In the genomic region with DNA sequence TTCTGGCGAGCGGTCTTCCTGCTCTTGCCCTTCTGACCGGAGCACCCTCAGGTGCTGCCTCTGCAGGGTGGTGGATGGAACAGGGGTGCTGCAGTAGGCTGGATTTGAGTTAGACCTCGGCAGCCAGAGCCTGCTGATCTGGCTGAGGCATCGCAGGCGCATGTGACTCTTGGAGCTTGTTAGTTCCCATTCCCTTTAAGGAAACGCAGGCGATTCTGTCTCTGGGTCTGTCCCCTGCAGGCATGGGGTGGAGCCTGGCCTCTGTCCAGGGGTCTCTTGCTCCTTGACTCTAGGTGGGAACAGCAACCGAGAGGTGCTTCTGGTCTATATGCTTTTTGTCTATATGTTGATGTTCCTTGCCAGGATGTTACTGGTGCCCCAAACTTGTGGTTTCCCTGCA, we compare ENCODE assay signal across 21 cellular contexts. TPM values are rescaled to one million over a fixed set of nuclear protein-coding genes. Genes with fewer than 3 reads are reported as not detected.
DNase-seq lines count a peak whose midpoint lies in the region; ATAC-seq and TF ChIP-seq lines count a peak whose summit lies in the region.
"Had no signal": no experiment of that assay in that cellular context is flagged by ENCODE, and none has a peak within 500 bp of the region (broad histone marks: within the 10 kb centered on the region; RNA-seq: fewer than 3 reads in every experiment).

No MANE protein-coding gene starts in this region.

- DNase-seq in Calu3 (no peak), left ventricle myocardium inferior (peak; percentile 75), osteoblast (ENCODE audit: insufficient read length, low spot score, missing footprints) (peak; percentile 84), NCI-H1436 (lab: John Stamatoyannopoulos, UW) (no peak), NCI-H1436 treated with DMSO at 0.1 percent for 48 hours (lab: John Stamatoyannopoulos, UW) (no peak)
- DNase-seq: activated B cell treated with CpG ODN at 0.5 μM for 24 hours; activated CD8-positive, alpha-beta T cell treated with anti-CD3 and anti-CD28 coated beads for 36 hours; activated T-cell treated with anti-CD3 and anti-CD28 coated beads, Interleukin-2, amount 50 U/mL, for 48 hours; brain microvascular endothelial cell; erythroblast; MG63; NCI-H187 treated with DMSO at 0.1 percent for 48 hours; NCI-H446 treated with DMSO at 0.1 percent for 48 hours; stimulated activated naive CD8-positive, alpha-beta T cell treated with anti-CD3 and anti-CD28 coated beads, Interleukin-15, Interleukin-2, amounts not matched to agents 100 U/mL and 50 U/mL, for 24 hours; T-helper 17 cell had no signal

- TF ChIP-seq CTCF in Calu3 (IDR thresholded peaks at IDR 0.05; ENCODE audit: unreplicated experiment) (no peak), brain (conservative IDR thresholded peaks at IDR 0.05) (no peak), left ventricle myocardium inferior (IDR thresholded peaks at IDR 0.05; ENCODE audit: borderline replicate concordance) (no peak), osteoblast (IDR thresholded peaks at IDR 0.05; ENCODE audit: extremely low read depth, low read depth, low read length) (no peak)

- H3K36me3 Mint-ChIP-seq in Calu3 (ENCODE audit: insufficient read depth, unreplicated experiment) (peaks cover 21% of the 10 kb centered on the region), brain (peaks cover 12% of the 10 kb centered on the region)
- H3K36me3 Mint-ChIP-seq: activated naive CD4-positive, alpha-beta T cell treated with anti-CD3 and anti-CD28 coated beads, Interleukin-2, amount 50 U/mL, for 72 hours had no signal

- H3K27me3 Mint-ChIP-seq in Calu3 (ENCODE audit: unreplicated experiment) (no peaks in the 10 kb centered on the region), brain (peaks cover 3% of the 10 kb centered on the region)

- H3K36me3 ChIP-seq in left ventricle myocardium inferior (no peaks in the 10 kb centered on the region), osteoblast (ENCODE audit: insufficient read depth, low read length) (no peaks in the 10 kb centered on the region)
- H3K36me3 ChIP-seq: brain microvascular endothelial cell, MG63, right lobe of liver had no signal

- H3K4me1 Mint-ChIP-seq in Calu3 (ENCODE audit: low read depth, unreplicated experiment) = peaks cover 39% of the 10 kb centered on the region
- H3K4me1 Mint-ChIP-seq in brain = peaks cover 59% of the 10 kb centered on the region

- H3K4me2 ChIP-seq in osteoblast (ENCODE audit: insufficient read depth, low read length) = no peak overlapping the region

- H3K4me1 ChIP-seq in left ventricle myocardium inferior = peaks cover 68% of the 10 kb centered on the region
- no peaks in the 10 kb centered on the region for H3K4me1 ChIP-seq in osteoblast (ENCODE audit: insufficient read depth, low read length)

- ATAC-seq in HG02763 (IDR thresholded peaks at IDR 0.05; ENCODE audit: unreplicated experiment) (no peak), GM19023 (IDR thresholded peaks at IDR 0.05; ENCODE audit: unreplicated experiment) (no peak)
- ATAC-seq: activated CD8-positive, alpha-beta T cell treated with anti-CD3 and anti-CD28 coated beads for 36 hours; activated naive CD4-positive, alpha-beta T cell treated with anti-CD3 and anti-CD28 coated beads, Interleukin-2, amount 50 U/mL, for 72 hours; stimulated activated naive CD8-positive, alpha-beta T cell treated with anti-CD3 and anti-CD28 coated beads, Interleukin-15, Interleukin-2, amounts not matched to agents 100 U/mL and 50 U/mL, for 24 hours; T-helper 17 cell had no signal

- H3K9me3 ChIP-seq in left ventricle myocardium inferior (replicated peaks) (no peaks in the 10 kb centered on the region), osteoblast (ENCODE audit: low read depth, low read length) (no peaks in the 10 kb centered on the region)
- H3K9me3 ChIP-seq: MG63, right lobe of liver had no signal

- TSS peak; percentile 11 for BruUV-seq in Calu3 (replicated peaks; lab: Mats Ljungman, UMichigan)

- H3K4me3 Mint-ChIP-seq in Calu3 (ENCODE audit: low read depth, unreplicated experiment) (peak overlapping the region; percentile 67), brain (peak overlapping the region; percentile 83 to 88 (median 86))
- H3K4me3 Mint-ChIP-seq: activated B cell treated with CpG ODN at 0.5 μM for 24 hours; activated CD8-positive, alpha-beta T cell treated with anti-CD3 and anti-CD28 coated beads for 36 hours; T-helper 17 cell had no signal

- CTCF ChIA-PET in Calu3 (lab: Charles Lee) = interaction anchor here (0.6 kb wide), 1 partner anchor 180 kb away, joined by 3 read pairs; no protein-coding TSS in a partner anchor

- no peaks in the 10 kb centered on the region for H4K20me1 ChIP-seq in osteoblast (ENCODE audit: insufficient read depth, low read length)

- H2AFZ ChIP-seq in osteoblast (ENCODE audit: low read length) = no peak overlapping the region

- H3K79me2 ChIP-seq in osteoblast (ENCODE audit: insufficient read depth, low read length) = no peaks in the 10 kb centered on the region

- H3K4me3 ChIP-seq in left ventricle myocardium inferior (peak overlapping the region; percentile 76), osteoblast (ENCODE audit: insufficient read depth, low read length) (no peak overlapping the region)
- H3K4me3 ChIP-seq: MG63, right lobe of liver had no signal

- H3K27me3 ChIP-seq in left ventricle myocardium inferior (ENCODE audit: low read depth) (peaks cover 48% of the 10 kb centered on the region), osteoblast (ENCODE audit: insufficient read depth, low read length) (peaks cover 28% of the 10 kb centered on the region)
- H3K27me3 ChIP-seq: MG63 had no signal

- H3K27ac ChIP-seq in left ventricle myocardium inferior (replicated peaks) (peak overlapping the region; percentile 92), osteoblast (ENCODE audit: low read depth, low read length) (no peak overlapping the region)
- H3K27ac ChIP-seq: brain microvascular endothelial cell, C4-2B, right lobe of liver had no signal

- H3K9me3 Mint-ChIP-seq in Calu3 (ENCODE audit: low read depth, unreplicated experiment) = no peaks in the 10 kb centered on the region
- H3K9me3 Mint-ChIP-seq in brain = peaks cover 0 to 4% (median 0%) of the 10 kb centered on the region in 5 experiments
- H3K9me3 Mint-ChIP-seq: activated B cell treated with CpG ODN at 0.5 μM for 24 hours; activated CD8-positive, alpha-beta T cell treated with anti-CD3 and anti-CD28 coated beads for 36 hours; activated naive CD4-positive, alpha-beta T cell treated with anti-CD3 and anti-CD28 coated beads, Interleukin-2, amount 50 U/mL, for 72 hours had no signal

- H3K27ac Mint-ChIP-seq in Calu3 (ENCODE audit: unreplicated experiment) = no peak overlapping the region
- peak overlapping the region; percentile 64 to 93 (median 80) for H3K27ac Mint-ChIP-seq in brain
- H3K27ac Mint-ChIP-seq: activated B cell treated with CpG ODN at 0.5 μM for 24 hours; activated CD8-positive, alpha-beta T cell treated with anti-CD3 and anti-CD28 coated beads for 36 hours; T-helper 17 cell had no signal

- intact Hi-C loops in Calu3 (cut with micrococcal nuclease; ENCODE audit: unreplicated experiment) = no loop called here
- intact Hi-C loops in left ventricle myocardium inferior (cut with micrococcal nuclease) = no loop called here

RNA-seq across cellular contexts. Expression of a gene that starts 3.1 kb away (rescaled TPM):
- 81.2 and 85.7 TPM in 2 replicates for total RNA-seq in Calu3 (2022)
- 70.2 TPM for polyA plus RNA-seq in brain (ENCODE audit: insufficient read depth, low read depth, low replicate concordance)
- total RNA-seq in left ventricle myocardium inferior = 218 TPM
- total RNA-seq in osteoblast = not detected in 2 replicates
- total RNA-seq: T-helper 17 cell had no signal

RNA-seq across cellular contexts. Expression of a gene that starts 53.0 kb away (rescaled TPM):
- total RNA-seq in Calu3 (2022) (12.6 and 15.2 TPM in 2 replicates), left ventricle myocardium inferior (53.7 TPM), osteoblast (33.6 and 34.7 TPM in 2 replicates)
- polyA plus RNA-seq in brain (ENCODE audit: insufficient read depth, low read depth, low replicate concordance) = 47.3 TPM

Comparison
In these comparisons a context has a peak if more than half of its experiments do, and no peak if none do; other contexts are left out.
1. DNase-seq: peak in left ventricle myocardium inferior (single experiment) and osteoblast (single experiment); none in Calu3 (single experiment), NCI-H1436 (single experiment) and NCI-H1436 treated with DMSO at 0.1 percent for 48 hours (single experiment).
2. RNA of a gene that starts 3.1 kb away (total RNA-seq): 218 TPM in left ventricle myocardium inferior (single experiment) and 81.2 to 85.7 TPM in Calu3; not detected in osteoblast; every median in the first group is over 10 times any median in the second.